ENCODE assay signal across 8 cellular contexts in the genomic region with DNA sequence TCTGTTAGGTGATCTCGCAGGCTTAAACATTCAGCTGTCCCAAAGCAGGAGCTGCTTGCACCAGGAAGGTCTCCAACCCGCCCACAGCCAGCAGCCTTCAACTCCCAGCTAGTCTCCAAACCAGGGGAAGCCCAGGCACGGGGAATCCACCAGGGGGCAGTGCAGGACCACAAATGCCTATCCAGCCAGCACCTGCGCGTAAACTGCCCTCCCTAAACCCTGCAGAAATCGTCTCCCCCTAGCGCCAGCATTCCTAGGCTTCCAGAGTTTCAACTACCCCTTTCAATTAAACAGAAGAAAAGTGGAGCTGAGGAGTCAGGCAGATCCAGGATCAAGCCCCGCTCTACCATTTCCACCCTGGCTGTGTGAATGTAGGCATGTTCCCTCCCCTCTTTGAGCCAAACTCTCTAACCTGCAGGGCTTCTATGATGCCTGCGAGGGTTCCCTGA.
DNase-seq lines count a peak whose midpoint lies in the region; ATAC-seq and TF ChIP-seq lines count a peak whose summit lies in the region.

No MANE protein-coding gene starts in this region.

- H3K4ac ChIP-seq in trophoblast cell (ENCODE audit: low read depth, low read length) = no peak overlapping the region

- no CpG with 5 or more reads among the region's 9 CpGs for WGBS in trophoblast cell (ENCODE audit: extremely low coverage, insufficient coverage, insufficient read length)

- no peak overlapping the region for H2AK5ac ChIP-seq in trophoblast cell (ENCODE audit: low read length)

- H3K36me3 Mint-ChIP-seq in activated naive CD4-positive, alpha-beta T cell treated with anti-CD3 and anti-CD28 coated beads, Interleukin-2, amount 50 U/mL, for 72 hours = no peaks in the 10 kb centered on the region

- no peak overlapping the region for H3K27ac ChIP-seq in HEK293 (ENCODE audit: extremely low read depth, low read depth, low read length)
- H3K27ac ChIP-seq in trophoblast cell (ENCODE audit: low read depth, low read length) = no peak overlapping the region

- peak; percentile 98 for TF ChIP-seq CTCF in HEK293 (tag by site-specific recombination; IDR thresholded peaks at IDR 0.05)

- POLR2A ChIA-PET in HEK293 (lab: Yijun Ruan, JAX) = no interaction called here

- no peaks in the 10 kb centered on the region for H3K9me3 ChIP-seq in HEK293 (ENCODE audit: control insufficient read depth, insufficient read depth, low read depth, low read length)
- H3K9me3 ChIP-seq in trophoblast cell (ENCODE audit: insufficient read depth, low read depth, low read length) = peaks cover 2% of the 10 kb centered on the region

- CTCF ChIA-PET in HEK293 (lab: Yijun Ruan, JAX) = interaction anchor here (0.5 to 4.8 kb wide), 71 partner anchors 9 to 1720 kb away, joined by 3 to 45 read pairs (median 4); a partner anchor contains a TSS

- H3K27me3 ChIP-seq in trophoblast cell (ENCODE audit: insufficient read depth, low read length) = no peaks in the 10 kb centered on the region

- H3K9ac ChIP-seq in trophoblast cell (ENCODE audit: low read length) = no peak overlapping the region

- no peak overlapping the region for H2AFZ ChIP-seq in trophoblast cell (ENCODE audit: insufficient read depth, low read length, poor library complexity)

- H3K4me1 ChIP-seq in HEK293 (ENCODE audit: control insufficient read depth, insufficient read depth, low read length) (no peaks in the 10 kb centered on the region), trophoblast cell (ENCODE audit: control insufficient read depth in 1 of 2, insufficient read depth in 2 of 2, low read length in 2 of 2) (peaks cover 0 to 6% of the 10 kb centered on the region in 2 experiments)

- no peak overlapping the region for H2BK12ac ChIP-seq in trophoblast cell (ENCODE audit: low read length)

- no peak overlapping the region for H2BK120ac ChIP-seq in trophoblast cell (ENCODE audit: insufficient read depth, low read length, poor library complexity)

- H4K12ac ChIP-seq in trophoblast cell (ENCODE audit: low read depth, low read length) = no peak overlapping the region

- peak overlapping the region; percentile 32 for H3K4me2 ChIP-seq in trophoblast cell (ENCODE audit: low read length)

- H4K8ac ChIP-seq in trophoblast cell (ENCODE audit: low read depth, low read length) = no peak overlapping the region

- H3K79me2 ChIP-seq in trophoblast cell (ENCODE audit: control insufficient read depth, insufficient read depth, low read length, poor library complexity) = no peaks in the 10 kb centered on the region

- DNase-seq in Daoy (ENCODE audit: low read depth) = peak; percentile 94
- peak; percentile 62 for DNase-seq in NCI-H1105 treated with DMSO at 0.1 percent for 48 hours (lab: John Stamatoyannopoulos, UW)
- DNase-seq in SKM-1 treated with dmso at 0.1 percent for 144 hours (lab: John Stamatoyannopoulos, UW; ENCODE audit: unreplicated experiment) = peak; percentile 81
- peak; percentile 86 to 96 for DNase-seq in activated naive CD4-positive, alpha-beta T cell treated with anti-CD3 and anti-CD28 coated beads, Interleukin-2, amount 50 U/mL, for 72 hours (ENCODE audit: low spot score in 2 of 2)
- peak; percentile 90 for DNase-seq in Right ventricle myocardium inferior (ENCODE audit: missing footprints)
- peak; percentile 80 to 92 for DNase-seq in trophoblast cell
- DNase-seq in ureter (ENCODE audit: low spot score) = peak; percentile 95

- H3K9me3 Mint-ChIP-seq in activated naive CD4-positive, alpha-beta T cell treated with anti-CD3 and anti-CD28 coated beads, Interleukin-2, amount 50 U/mL, for 72 hours = no peaks in the 10 kb centered on the region

- peak; percentile 97 for ATAC-seq in activated naive CD4-positive, alpha-beta T cell treated with anti-CD3 and anti-CD28 coated beads, Interleukin-2, amount 50 U/mL, for 72 hours
- peak; percentile 93 for ATAC-seq in Right ventricle myocardium inferior

- no peak overlapping the region for H2BK5ac ChIP-seq in trophoblast cell (ENCODE audit: low read depth, low read length, poor library complexity)

- H3K18ac ChIP-seq in trophoblast cell (ENCODE audit: low read length) = no peak overlapping the region

- no peak overlapping the region for H3K23ac ChIP-seq in trophoblast cell (ENCODE audit: low read length)

- H3K4me3 ChIP-seq in HEK293 (ENCODE audit: low read depth, low read length) = no peak overlapping the region
- no peak overlapping the region for H3K4me3 ChIP-seq in trophoblast cell (ENCODE audit: low read depth, low read length)

- H3K36me3 ChIP-seq in HEK293 (ENCODE audit: control insufficient read depth in 2 of 2, insufficient read depth in 1 of 2, low read length in 2 of 2) (no peaks in the 10 kb centered on the region), trophoblast cell (ENCODE audit: control insufficient read depth in 1 of 2, insufficient read depth in 2 of 2, low read length in 2 of 2) (no peaks in the 10 kb centered on the region)

- no peaks in the 10 kb centered on the region for H3K79me1 ChIP-seq in trophoblast cell (ENCODE audit: low read length)

- H3K14ac ChIP-seq in trophoblast cell (ENCODE audit: low read length) = no peak overlapping the region

- intact Hi-C loops in Right ventricle myocardium inferior (cut with DNase I) = no loop called here

- no peak overlapping the region for H4K91ac ChIP-seq in trophoblast cell (ENCODE audit: low read depth, low read length)

- H3K27ac Mint-ChIP-seq in activated naive CD4-positive, alpha-beta T cell treated with anti-CD3 and anti-CD28 coated beads, Interleukin-2, amount 50 U/mL, for 72 hours = no peak overlapping the region

TF ChIP-seq in HEK293, 187 proteins besides CTCF, POLR2A, EP300 and RAD21 (continues in another document):
- TF ChIP-seq, protein P1, sequence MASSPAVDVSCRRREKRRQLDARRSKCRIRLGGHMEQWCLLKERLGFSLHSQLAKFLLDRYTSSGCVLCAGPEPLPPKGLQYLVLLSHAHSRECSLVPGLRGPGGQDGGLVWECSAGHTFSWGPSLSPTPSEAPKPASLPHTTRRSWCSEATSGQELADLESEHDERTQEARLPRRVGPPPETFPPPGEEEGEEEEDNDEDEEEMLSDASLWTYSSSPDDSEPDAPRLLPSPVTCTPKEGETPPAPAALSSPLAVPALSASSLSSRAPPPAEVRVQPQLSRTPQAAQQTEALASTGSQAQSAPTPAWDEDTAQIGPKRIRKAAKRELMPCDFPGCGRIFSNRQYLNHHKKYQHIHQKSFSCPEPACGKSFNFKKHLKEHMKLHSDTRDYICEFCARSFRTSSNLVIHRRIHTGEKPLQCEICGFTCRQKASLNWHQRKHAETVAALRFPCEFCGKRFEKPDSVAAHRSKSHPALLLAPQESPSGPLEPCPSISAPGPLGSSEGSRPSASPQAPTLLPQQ (tag by site-specific recombination; IDR thresholded peaks at IDR 0.05) = 0 out of 2 replicates have a peak, but pooled peaks have one; percentile 37
- TF ChIP-seq ZSCAN30 (tag by site-specific recombination; IDR thresholded peaks at IDR 0.05) (peak; percentile 84), SCRT2 (tag by site-specific recombination; IDR thresholded peaks at IDR 0.05) (no peak), ZNF24 (tag by site-specific recombination; IDR thresholded peaks at IDR 0.05) (0 out of 2 replicates have a peak, but pooled peaks have one; percentile 35), ZNF2 (tag by site-specific recombination; IDR thresholded peaks at IDR 0.05) (peak; percentile 82)
- TF ChIP-seq, protein P2, sequence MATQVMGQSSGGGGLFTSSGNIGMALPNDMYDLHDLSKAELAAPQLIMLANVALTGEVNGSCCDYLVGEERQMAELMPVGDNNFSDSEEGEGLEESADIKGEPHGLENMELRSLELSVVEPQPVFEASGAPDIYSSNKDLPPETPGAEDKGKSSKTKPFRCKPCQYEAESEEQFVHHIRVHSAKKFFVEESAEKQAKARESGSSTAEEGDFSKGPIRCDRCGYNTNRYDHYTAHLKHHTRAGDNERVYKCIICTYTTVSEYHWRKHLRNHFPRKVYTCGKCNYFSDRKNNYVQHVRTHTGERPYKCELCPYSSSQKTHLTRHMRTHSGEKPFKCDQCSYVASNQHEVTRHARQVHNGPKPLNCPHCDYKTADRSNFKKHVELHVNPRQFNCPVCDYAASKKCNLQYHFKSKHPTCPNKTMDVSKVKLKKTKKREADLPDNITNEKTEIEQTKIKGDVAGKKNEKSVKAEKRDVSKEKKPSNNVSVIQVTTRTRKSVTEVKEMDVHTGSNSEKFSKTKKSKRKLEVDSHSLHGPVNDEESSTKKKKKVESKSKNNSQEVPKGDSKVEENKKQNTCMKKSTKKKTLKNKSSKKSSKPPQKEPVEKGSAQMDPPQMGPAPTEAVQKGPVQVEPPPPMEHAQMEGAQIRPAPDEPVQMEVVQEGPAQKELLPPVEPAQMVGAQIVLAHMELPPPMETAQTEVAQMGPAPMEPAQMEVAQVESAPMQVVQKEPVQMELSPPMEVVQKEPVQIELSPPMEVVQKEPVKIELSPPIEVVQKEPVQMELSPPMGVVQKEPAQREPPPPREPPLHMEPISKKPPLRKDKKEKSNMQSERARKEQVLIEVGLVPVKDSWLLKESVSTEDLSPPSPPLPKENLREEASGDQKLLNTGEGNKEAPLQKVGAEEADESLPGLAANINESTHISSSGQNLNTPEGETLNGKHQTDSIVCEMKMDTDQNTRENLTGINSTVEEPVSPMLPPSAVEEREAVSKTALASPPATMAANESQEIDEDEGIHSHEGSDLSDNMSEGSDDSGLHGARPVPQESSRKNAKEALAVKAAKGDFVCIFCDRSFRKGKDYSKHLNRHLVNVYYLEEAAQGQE (tag by site-specific recombination; IDR thresholded peaks at IDR 0.05) = 0 out of 2 replicates have a peak, but pooled peaks have one; percentile 19
- TF ChIP-seq, protein P3, sequence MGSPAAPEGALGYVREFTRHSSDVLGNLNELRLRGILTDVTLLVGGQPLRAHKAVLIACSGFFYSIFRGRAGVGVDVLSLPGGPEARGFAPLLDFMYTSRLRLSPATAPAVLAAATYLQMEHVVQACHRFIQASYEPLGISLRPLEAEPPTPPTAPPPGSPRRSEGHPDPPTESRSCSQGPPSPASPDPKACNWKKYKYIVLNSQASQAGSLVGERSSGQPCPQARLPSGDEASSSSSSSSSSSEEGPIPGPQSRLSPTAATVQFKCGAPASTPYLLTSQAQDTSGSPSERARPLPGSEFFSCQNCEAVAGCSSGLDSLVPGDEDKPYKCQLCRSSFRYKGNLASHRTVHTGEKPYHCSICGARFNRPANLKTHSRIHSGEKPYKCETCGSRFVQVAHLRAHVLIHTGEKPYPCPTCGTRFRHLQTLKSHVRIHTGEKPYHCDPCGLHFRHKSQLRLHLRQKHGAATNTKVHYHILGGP (tag by site-specific recombination; IDR thresholded peaks at IDR 0.05) = no peak
